ENCODE assay signal across 10 cellular contexts in the genomic region with DNA sequence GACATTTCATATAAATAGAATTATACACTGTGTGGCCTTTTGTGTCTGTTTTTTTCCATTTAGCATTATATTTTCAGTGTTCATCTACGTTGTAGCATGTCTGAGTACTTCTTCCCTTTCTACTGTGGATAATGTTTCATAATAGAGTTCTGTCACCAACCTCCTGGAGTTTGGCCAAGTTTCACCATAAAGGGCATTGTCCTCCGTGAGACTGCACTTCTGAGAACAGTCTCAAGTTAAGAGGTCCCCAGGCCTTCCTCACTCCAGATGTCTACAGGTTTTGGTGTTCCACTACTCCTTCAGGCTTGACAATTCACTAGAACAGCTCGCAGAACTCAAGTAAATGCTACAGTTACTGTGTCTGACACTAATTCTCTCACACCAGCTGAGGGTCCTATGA. TPM values are rescaled to one million over a fixed set of nuclear protein-coding genes. Genes with fewer than 3 reads are reported as not detected.
A peak's percentile ranks its signal among the peaks of the same experiment; 100 is the strongest.
DNase-seq lines count a peak whose midpoint lies in the region; ATAC-seq, FAIRE-seq and TF ChIP-seq lines count a peak whose summit lies in the region.
"Had no signal": no experiment of that assay in that cellular context is flagged by ENCODE, and none has a peak within 500 bp of the region (broad histone marks: within the 10 kb centered on the region; RNA-seq: fewer than 3 reads in every experiment).

No MANE protein-coding gene starts in this region.

- POLR2A ChIA-PET in RWPE1 (lab: Yijun Ruan, JAX; ENCODE audit: low non-redundant PET): no interaction called here

- no peaks in the 10 kb centered on the region for H3K9me3 Mint-ChIP-seq in stimulated activated naive CD8-positive, alpha-beta T cell treated with anti-CD3 and anti-CD28 coated beads, Interleukin-15, Interleukin-2, amounts not matched to agents 100 ng/mL and 50 ng/mL, for 24 hours
- H3K9me3 Mint-ChIP-seq in stimulated activated naive CD8-positive, alpha-beta T cell treated with anti-CD3 and anti-CD28 coated beads, Interleukin-15, amount 100 ng/mL, for 72 hours: no peaks in the 10 kb centered on the region

- peaks cover 5% of the 10 kb centered on the region for H3K4me1 Mint-ChIP-seq in stimulated activated naive CD8-positive, alpha-beta T cell treated with anti-CD3 and anti-CD28 coated beads, Interleukin-15, Interleukin-2, amounts not matched to agents 100 ng/mL and 50 ng/mL, for 24 hours (ENCODE audit: low read depth)
- H3K4me1 Mint-ChIP-seq in stimulated activated naive CD8-positive, alpha-beta T cell treated with anti-CD3 and anti-CD28 coated beads, Interleukin-15, amount 100 ng/mL, for 72 hours: peaks cover 8% of the 10 kb centered on the region

- no peak overlapping the region for H3K4me3 ChIP-seq in right atrium auricular region

- DNase-seq in stimulated activated naive CD8-positive, alpha-beta T cell treated with anti-CD3 and anti-CD28 coated beads, Interleukin-15, amount 100 ng/mL, for 72 hours: no peak
- DNase-seq in right atrium auricular region (ENCODE audit: low spot score): no peak
- no peak for DNase-seq in RWPE1 (ENCODE audit: low spot score)
- DNase-seq in GM12891 (ENCODE audit: insufficient read length, low spot score): no peak
- DNase-seq: SK-N-SH had no signal

- no peak for TF ChIP-seq CTCF in right atrium auricular region (IDR thresholded peaks at IDR 0.05)
- TF ChIP-seq CTCF in RWPE1 (conservative IDR thresholded peaks at IDR 0.05; ENCODE audit: low read depth): no peak

- no peaks in the 10 kb centered on the region for H3K9me3 ChIP-seq in right atrium auricular region
- H3K9me3 ChIP-seq: SK-N-SH had no signal

- no peaks in the 10 kb centered on the region for H3K36me3 ChIP-seq in right atrium auricular region

- TF ChIP-seq POLR2A in GM12891 (IDR thresholded peaks at IDR 0.05; ENCODE audit: low read depth, low read length): no peak

- no peaks in the 10 kb centered on the region for H3K27me3 ChIP-seq in right atrium auricular region

- peaks cover 3% of the 10 kb centered on the region for H3K27me3 Mint-ChIP-seq in stimulated activated naive CD8-positive, alpha-beta T cell treated with anti-CD3 and anti-CD28 coated beads, Interleukin-15, Interleukin-2, amounts not matched to agents 100 ng/mL and 50 ng/mL, for 24 hours
- H3K27me3 Mint-ChIP-seq in stimulated activated naive CD8-positive, alpha-beta T cell treated with anti-CD3 and anti-CD28 coated beads, Interleukin-15, amount 100 ng/mL, for 72 hours: no peaks in the 10 kb centered on the region

- H3K27ac ChIP-seq in right atrium auricular region (peak overlapping the region; percentile 31 to 37), RWPE1 (no peak overlapping the region)
- H3K27ac ChIP-seq: KMS-11 had no signal

- peak overlapping the region; percentile 6 for H3K27ac Mint-ChIP-seq in stimulated activated naive CD8-positive, alpha-beta T cell treated with anti-CD3 and anti-CD28 coated beads, Interleukin-15, Interleukin-2, amounts not matched to agents 100 ng/mL and 50 ng/mL, for 24 hours
- H3K27ac Mint-ChIP-seq in stimulated activated naive CD8-positive, alpha-beta T cell treated with anti-CD3 and anti-CD28 coated beads, Interleukin-15, amount 100 ng/mL, for 72 hours: no peak overlapping the region

- ATAC-seq in stimulated activated naive CD8-positive, alpha-beta T cell treated with anti-CD3 and anti-CD28 coated beads, Interleukin-15, amount 100 ng/mL, for 72 hours: no peak
- no peak for ATAC-seq in HG02759 (IDR thresholded peaks at IDR 0.05; ENCODE audit: unreplicated experiment)

- CTCF ChIA-PET in RWPE1 (lab: Yijun Ruan, JAX): no interaction called here

- no peak overlapping the region for H3K4me3 Mint-ChIP-seq in stimulated activated naive CD8-positive, alpha-beta T cell treated with anti-CD3 and anti-CD28 coated beads, Interleukin-15, Interleukin-2, amounts not matched to agents 100 ng/mL and 50 ng/mL, for 24 hours
- H3K4me3 Mint-ChIP-seq in stimulated activated naive CD8-positive, alpha-beta T cell treated with anti-CD3 and anti-CD28 coated beads, Interleukin-15, amount 100 ng/mL, for 72 hours: no peak overlapping the region

- H3K4me1 ChIP-seq in right atrium auricular region: peaks cover 0 to 24% of the 10 kb centered on the region in 2 donors

- no peaks in the 10 kb centered on the region for H3K36me3 Mint-ChIP-seq in stimulated activated naive CD8-positive, alpha-beta T cell treated with anti-CD3 and anti-CD28 coated beads, Interleukin-15, Interleukin-2, amounts not matched to agents 100 ng/mL and 50 ng/mL, for 24 hours (ENCODE audit: low read depth)

- FAIRE-seq in GM12891 (lab: Jason Lieb, UNC): no peak
- FAIRE-seq: endometrium had no signal

TF ChIP-seq in GM12891, 5 proteins besides CTCF, POLR2A, EP300 and RAD21:
- TF ChIP-seq TAF1 (IDR thresholded peaks at IDR 0.05; ENCODE audit: low read depth, low read length) (no peak), POU2F2 (IDR thresholded peaks at IDR 0.05; ENCODE audit: low read depth, low read length) (no peak), PAX5 (IDR thresholded peaks at IDR 0.05; ENCODE audit: insufficient read depth, low read length, severe bottlenecking) (no peak), SPI1 (IDR thresholded peaks at IDR 0.05; ENCODE audit: low read depth, low read length) (no peak), POLR2AphosphoS5 (IDR thresholded peaks at IDR 0.05; ENCODE audit: low read depth, low read length) (no peak)

RNA-seq across cellular contexts. Expression of a gene that starts 30.9 kb away (rescaled TPM):
- total RNA-seq in right atrium auricular region: 10 to 100 TPM; 47.4 to 63.9 TPM
- polyA plus RNA-seq in GM12891 (2012; ENCODE audit: low read depth, missing spikeins): 102 TPM

RNA-seq across cellular contexts. Expression of a gene that starts 31.1 kb away (rescaled TPM):
- total RNA-seq in right atrium auricular region: 1 to 10 TPM; 7.4 to 8.3 TPM
- polyA plus RNA-seq in GM12891 (2012; ENCODE audit: low read depth, missing spikeins): 16.6 TPM

RNA-seq across cellular contexts. Expression of a gene that starts 37.4 kb away (rescaled TPM):
- total RNA-seq in right atrium auricular region: 10 to 100 TPM; 25.0 to 74.1 TPM
- 0.15 TPM for polyA plus RNA-seq in GM12891 (2012; ENCODE audit: low read depth, missing spikeins)
- total RNA-seq: H4 had no signal

RNA-seq across cellular contexts. Expression of a gene that starts 38.3 kb away (rescaled TPM):
- 10 to 100 TPM; 24.6 to 27.9 TPM for total RNA-seq in right atrium auricular region
- polyA plus RNA-seq in GM12891 (2012; ENCODE audit: low read depth, missing spikeins): 49.6 TPM

RNA-seq across cellular contexts. Expression of a gene that starts 43.7 kb away (rescaled TPM):
- total RNA-seq in right atrium auricular region: 10 to 100 TPM; 10.6 to 26.0 TPM
- 11.1 TPM for polyA plus RNA-seq in GM12891 (2012; ENCODE audit: low read depth, missing spikeins)
